In genomic region chr10:97861924-97862323, GRCh38 we compare ENCODE assay signal across 1 cellular context.
TF ChIP-seq lines count a peak whose summit lies in the region.

No MANE protein-coding gene starts in this region.

TF ChIP-seq in GM23338, 12 proteins besides CTCF, POLR2A, EP300 and RAD21 (continued from another document):
- TF ChIP-seq REST (IDR thresholded peaks at IDR 0.05; ENCODE audit: unreplicated experiment) (no peak), EZH2phosphoT487 (IDR thresholded peaks at IDR 0.05; ENCODE audit: unreplicated experiment) (no peak), EZH2 (IDR thresholded peaks at IDR 0.05; ENCODE audit: low read depth, unreplicated experiment) (no peak), ZNF114 (CRISPR knock-in tag; IDR thresholded peaks at IDR 0.05) (no peak), ETS1 (IDR thresholded peaks at IDR 0.05) (no peak), STAT1 (IDR thresholded peaks at IDR 0.05; ENCODE audit: unreplicated experiment) (no peak), ZNF331 (CRISPR knock-in tag; IDR thresholded peaks at IDR 0.05; ENCODE audit: low read depth) (no peak), POLR2AphosphoS5 (IDR thresholded peaks at IDR 0.05; ENCODE audit: low read depth) (no peak), NANOG (IDR thresholded peaks at IDR 0.05; ENCODE audit: borderline replicate concordance) (no peak), JUNB (IDR thresholded peaks at IDR 0.05; ENCODE audit: unreplicated experiment) (no peak), ZNF462 (CRISPR knock-in tag; IDR thresholded peaks at IDR 0.05) (no peak)
